In the genomic region with DNA sequence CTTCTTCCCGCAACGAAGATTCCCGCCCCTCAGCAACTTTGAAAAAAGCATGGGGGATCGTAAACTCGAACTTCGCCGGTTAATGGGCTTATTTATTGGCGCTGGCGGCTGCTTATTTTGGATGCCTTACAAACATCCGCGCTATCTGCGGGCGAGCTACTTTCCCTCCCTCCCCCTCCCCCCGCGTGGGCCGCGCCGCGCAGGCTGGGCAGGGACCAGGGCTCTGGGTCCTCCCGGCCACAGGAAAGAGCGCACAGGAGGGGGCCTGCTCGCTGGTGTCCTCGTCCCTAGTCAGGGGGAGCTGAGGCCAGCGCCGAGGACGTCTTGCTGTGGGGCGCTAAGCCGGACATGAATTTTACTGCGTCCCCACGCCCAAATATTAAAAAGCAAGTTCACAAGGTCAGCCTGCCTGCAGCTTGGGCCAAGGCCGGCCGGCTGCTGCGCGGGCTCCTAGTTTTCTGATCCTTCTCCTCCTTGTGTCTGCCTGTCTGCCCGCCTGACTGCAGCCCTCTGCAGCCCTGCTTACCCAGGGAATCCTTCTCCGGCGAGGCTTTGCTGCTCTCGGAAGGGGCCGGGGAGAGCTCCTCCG, we compare ENCODE assay signal across 8 cellular contexts. TPM values are rescaled to one million over a fixed set of nuclear protein-coding genes. Genes with fewer than 3 reads are reported as not detected.
DNase-seq lines count a peak whose midpoint lies in the region; ATAC-seq and TF ChIP-seq lines count a peak whose summit lies in the region.

No MANE protein-coding gene starts in this region.

- H3K4me3 ChIP-seq in BLaER1 treated with 17β-estradiol and CSF1 and Interleukin-3, amounts not matched to agents 10 nM and 100 nM, result peak overlapping the region; percentile 4 to 60 (median 42); a peak in 16 of 20 replicates
- H3K4me3 ChIP-seq in HL-60 (replicated peaks; ENCODE audit: insufficient read depth, low read length) (peak overlapping the region; percentile 40; the same call in 1 of the 2 replicates), thymus (ENCODE audit: low read length) (peak overlapping the region; percentile 73)

- H3K9me3 Mint-ChIP-seq in activated T-cell treated with anti-CD3 and anti-CD28 coated beads, Interleukin-2, amount 50 U/mL, for 72 hours, result no peaks in the 10 kb centered on the region

- no peaks in the 10 kb centered on the region for H3K36me3 ChIP-seq in BLaER1 treated with 17β-estradiol and CSF1 and Interleukin-3, amounts not matched to agents 10 nM and 100 nM
- no peaks in the 10 kb centered on the region for H3K36me3 ChIP-seq in thymus (ENCODE audit: control insufficient read depth, insufficient read depth)

- peaks cover 0 to 92% (median 71%) of the 10 kb centered on the region in 11 experiments; a peak in 18 of 22 replicates for H4K20me1 ChIP-seq in BLaER1 treated with 17β-estradiol and CSF1 and Interleukin-3, amounts not matched to agents 10 nM and 100 nM

- peaks cover 0 to 10% (median 0%) of the 10 kb centered on the region in 10 experiments; a peak in 4 of 20 replicates for H3K4me1 ChIP-seq in BLaER1 treated with 17β-estradiol and CSF1 and Interleukin-3, amounts not matched to agents 10 nM and 100 nM
- H3K4me1 ChIP-seq in thymus (ENCODE audit: control insufficient read depth, insufficient read depth, low read length), result peaks cover 29% of the 10 kb centered on the region

- ATAC-seq in activated T-cell treated with anti-CD3 and anti-CD28 coated beads, Interleukin-2, amount 50 U/mL, for 72 hours (replicated peaks in 1 of 2), result peak; percentile 31 to 32
- no peak for ATAC-seq in HG02610 (IDR thresholded peaks at IDR 0.05; ENCODE audit: unreplicated experiment)
- no peak for ATAC-seq in HG03025 (IDR thresholded peaks at IDR 0.05; ENCODE audit: low FRiP score, unreplicated experiment)

- peak overlapping the region; percentile 48 to 50 for H3K4me3 Mint-ChIP-seq in activated T-cell treated with anti-CD3 and anti-CD28 coated beads, Interleukin-2, amount 50 U/mL, for 72 hours

- no peak for DNase-seq in HL-60 (ENCODE audit: low read depth in 1 of 2, low spot score in 1 of 2)
- DNase-seq in activated T-cell treated with anti-CD3 and anti-CD28 coated beads, Interleukin-2, amount 50 U/mL, for 72 hours, result no peak
- peak; percentile 91 for DNase-seq in left kidney (ENCODE audit: low read depth, low spot score)
- no peak for DNase-seq in globus pallidus (ENCODE audit: low spot score)

- peaks cover 27% of the 10 kb centered on the region for H3K4me1 Mint-ChIP-seq in activated T-cell treated with anti-CD3 and anti-CD28 coated beads, Interleukin-2, amount 50 U/mL, for 72 hours (ENCODE audit: low read depth)

- H3K9ac ChIP-seq in BLaER1 treated with 17β-estradiol and CSF1 and Interleukin-3, amounts not matched to agents 10 nM and 100 nM, result no peak overlapping the region

- peaks cover 23 to 38% (median 26%) of the 10 kb centered on the region in 11 experiments for H3K9me3 ChIP-seq in BLaER1 treated with 17β-estradiol and CSF1 and Interleukin-3, amounts not matched to agents 10 nM and 100 nM (replicated peaks in 1 of 11)
- no peaks in the 10 kb centered on the region for H3K9me3 ChIP-seq in thymus (ENCODE audit: control insufficient read depth)

- no peak for TF ChIP-seq CTCF in HL-60 (IDR thresholded peaks at IDR 0.05; ENCODE audit: insufficient read depth, low read length)

- 1% methylated on average over 40 of the region's 40 CpGs for WGBS in thymus

- H3K27me3 ChIP-seq in BLaER1 treated with 17β-estradiol and CSF1 and Interleukin-3, amounts not matched to agents 10 nM and 100 nM, result peaks cover 100% of the 10 kb centered on the region in 11 experiments
- peaks cover 67% of the 10 kb centered on the region for H3K27me3 ChIP-seq in HL-60 (ENCODE audit: insufficient read depth, poor library complexity, severe bottlenecking)
- H3K27me3 ChIP-seq in thymus (ENCODE audit: control insufficient read depth, insufficient read depth), result peaks cover 47% of the 10 kb centered on the region

- H3K27ac Mint-ChIP-seq in activated T-cell treated with anti-CD3 and anti-CD28 coated beads, Interleukin-2, amount 50 U/mL, for 72 hours, result no peak overlapping the region

- peaks cover 66% of the 10 kb centered on the region for H3K27me3 Mint-ChIP-seq in activated T-cell treated with anti-CD3 and anti-CD28 coated beads, Interleukin-2, amount 50 U/mL, for 72 hours (ENCODE audit: low read depth)

- H3K27ac ChIP-seq in BLaER1 treated with 17β-estradiol and CSF1 and Interleukin-3, amounts not matched to agents 10 nM and 100 nM, result no peak overlapping the region
- H3K27ac ChIP-seq in HL-60 (replicated peaks) (no peak overlapping the region), thymus (ENCODE audit: low read depth) (no peak overlapping the region)

- peak overlapping the region; percentile 24 to 72 (median 50); a peak in 19 of 22 replicates for H3K4me2 ChIP-seq in BLaER1 treated with 17β-estradiol and CSF1 and Interleukin-3, amounts not matched to agents 10 nM and 100 nM

- peaks cover 2 to 3% of the 10 kb centered on the region in 2 donors for H3K36me3 Mint-ChIP-seq in activated T-cell treated with anti-CD3 and anti-CD28 coated beads, Interleukin-2, amount 50 U/mL, for 72 hours (ENCODE audit: insufficient read depth in 2 of 2)

RNA-seq across cellular contexts. Expression of a gene that starts 1.2 kb away (rescaled TPM):
- under 1 TPM; 0.19 to 0.26 TPM for total RNA-seq in activated T-cell treated with anti-CD3 and anti-CD28 coated beads, Interleukin-2, amount 50 U/mL, for 72 hours
- polyA plus RNA-seq in thymus, result 3.5 TPM

RNA-seq across cellular contexts. Expression of a gene that starts 7.6 kb away (rescaled TPM):
- not detected for total RNA-seq in activated T-cell treated with anti-CD3 and anti-CD28 coated beads, Interleukin-2, amount 50 U/mL, for 72 hours
- 4.9 TPM for polyA plus RNA-seq in thymus

RNA-seq across cellular contexts. Expression of a gene that starts 12.1 kb away (rescaled TPM):
- under 1 TPM; 0.09 to 0.14 TPM for total RNA-seq in activated T-cell treated with anti-CD3 and anti-CD28 coated beads, Interleukin-2, amount 50 U/mL, for 72 hours
- under 0.01 TPM for polyA plus RNA-seq in thymus

RNA-seq across cellular contexts. Expression of a gene that starts 16.4 kb away (rescaled TPM):
- total RNA-seq in activated T-cell treated with anti-CD3 and anti-CD28 coated beads, Interleukin-2, amount 50 U/mL, for 72 hours, result not detected
- 0.41 TPM for polyA plus RNA-seq in thymus

RNA-seq across cellular contexts. Expression of a gene that starts 20.5 kb away (rescaled TPM):
- not detected for total RNA-seq in activated T-cell treated with anti-CD3 and anti-CD28 coated beads, Interleukin-2, amount 50 U/mL, for 72 hours
- polyA plus RNA-seq in thymus, result 5.5 TPM

Comparison
In these comparisons a context has a peak if more than half of its experiments do, and no peak if none do; other contexts are left out.
1. ATAC-seq: peak in activated T-cell treated with anti-CD3 and anti-CD28 coated beads, Interleukin-2, amount 50 U/mL, for 72 hours (2 of 2); none in HG02610 (single experiment) and HG03025 (single experiment).
2. Peak in every context shown above with its lines, with median percentiles within 50 percentile points of each other: H3K4me3 ChIP-seq.